ENCODE assay signal across 29 cellular contexts in genomic region chr9:4443439-4443838, GRCh38.
"Had no signal": no experiment of that assay in that cellular context is flagged by ENCODE, and none has a peak within 500 bp of the region (broad histone marks: within the 10 kb centered on the region; RNA-seq: fewer than 3 reads in every experiment).

No MANE protein-coding gene starts in this region.

- H3K27me3 ChIP-seq: breast epithelium, hepatocyte, sigmoid colon, vagina had no signal

- H3K36me3 ChIP-seq: breast epithelium, neutrophil, prostate gland, sigmoid colon, vagina had no signal

- ATAC-seq: activated CD8-positive, alpha-beta memory T cell treated with anti-CD3 and anti-CD28 coated beads, Interleukin-2, amount 10 ng/mL, durations not matched to agents 7 days and 5 days; activated CD8-positive, alpha-beta T cell treated with anti-CD3 and anti-CD28 coated beads, Interleukin-2, amount 10 ng/mL, durations not matched to agents 7 days and 5 days; activated naive CD4-positive, alpha-beta T cell treated with anti-CD3 and anti-CD28 coated beads, Interleukin-2, amount 50 U/mL, for 72 hours; activated T-cell treated with anti-CD3 and anti-CD28 coated beads, Interleukin-2, amount 50 U/mL, for 72 hours; left cardiac atrium; left ventricle myocardium superior; stimulated activated memory B cell treated with anti-CD40 and anti-IgM and Interleukin-4, amounts not matched to agents 10 μg/mL and 1 μg/mL and 100 μg/mL, for 72 hours; stimulated activated naive CD8-positive, alpha-beta T cell treated with anti-CD3 and anti-CD28 coated beads, Interleukin-15, amount 100 ng/mL, for 72 hours had no signal

- DNase-seq: activated B cell treated with CpG ODN at 0.5 μM for 24 hours; activated CD4-positive, alpha-beta T cell treated with anti-CD3 and anti-CD28 coated beads, Interleukin-2, amount 50 U/mL, for 1 hour; activated CD8-positive, alpha-beta memory T cell treated with anti-CD3 and anti-CD28 coated beads, Interleukin-2, amount 10 ng/mL, durations not matched to agents 7 days and 5 days; activated CD8-positive, alpha-beta T cell treated with anti-CD3 and anti-CD28 coated beads, Interleukin-2, amount 10 ng/mL, durations not matched to agents 7 days and 5 days; activated naive CD4-positive, alpha-beta T cell; activated T-cell treated with anti-CD3 and anti-CD28 coated beads for 4 hours; activated T-cell treated with anti-CD3 and anti-CD28 coated beads, Interleukin-2, amount 50 U/mL, for 72 hours; effector CD8-positive, alpha-beta T cell; left cardiac atrium; left ventricle myocardium superior; naive B cell; nephron progenitor cell; retina; sigmoid colon; small intestine; stimulated activated CD4-positive, alpha-beta T cell treated with anti-CD3 and anti-CD28 coated beads, Interleukin-1b, Interleukin-23, amount 100 ng/mL, for 48 hours; stimulated activated CD4-positive, alpha-beta T cell treated with anti-CD3 and anti-CD28 coated beads, Interleukin-4, amount 100 ng/mL, for 4 hours; stimulated activated CD8-positive, alpha-beta memory T cell treated with anti-CD3 and anti-CD28 coated beads, Interleukin-4, amount 100 ng/mL, for 48 hours; stimulated activated naive CD8-positive, alpha-beta T cell treated with anti-CD3 and anti-CD28 coated beads, Interleukin-15, amount 100 ng/mL, for 72 hours; substantia nigra; T-helper 2 cell had no signal

- H3K4me3 ChIP-seq: breast epithelium, hepatocyte, prostate gland, sigmoid colon, vagina had no signal

- H3K9me3 ChIP-seq: breast epithelium, neutrophil, prostate gland, sigmoid colon, vagina had no signal

- H3K27ac ChIP-seq: breast epithelium, epithelial cell of prostate, hepatocyte, neutrophil, prostate gland, sigmoid colon, vagina had no signal

- H3K4me1 ChIP-seq: breast epithelium, prostate gland, sigmoid colon, vagina had no signal
